ENCODE assay signal across 33 cellular contexts in the genomic region with DNA sequence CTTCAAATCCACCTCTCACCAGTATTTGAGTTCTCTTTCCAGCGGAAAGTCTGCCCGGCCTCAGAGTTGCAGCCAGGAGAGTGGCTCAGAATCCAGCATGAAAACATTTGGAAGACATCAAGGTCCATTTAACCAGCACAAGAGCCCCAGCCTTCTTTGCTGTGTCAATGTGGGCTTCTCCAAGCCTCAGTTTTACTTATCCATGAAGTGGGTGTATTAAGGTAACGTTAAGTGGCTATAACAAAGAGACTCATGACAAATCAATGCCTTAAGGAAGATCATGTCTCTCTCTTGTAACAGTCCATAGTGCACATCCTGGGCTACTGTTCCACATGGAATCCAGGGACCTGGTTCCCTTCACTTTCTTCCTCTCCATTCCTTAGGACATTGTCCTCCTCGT. TPM values are rescaled to one million over a fixed set of nuclear protein-coding genes. Genes with fewer than 3 reads are reported as not detected.
"Had no signal": no experiment of that assay in that cellular context is flagged by ENCODE, and none has a peak within 500 bp of the region (broad histone marks: within the 10 kb centered on the region; RNA-seq: fewer than 3 reads in every experiment).

No MANE protein-coding gene starts in this region.

- H2AFZ ChIP-seq: neural progenitor cell, parathyroid adenoma had no signal

- H3K79me2 ChIP-seq: parathyroid adenoma had no signal

- H3K9me3 ChIP-seq: ovary, psoas muscle, spleen, suprapubic skin, testis, tibial artery, transverse colon, upper lobe of right lung, uterus had no signal

- H3K27me3 ChIP-seq: neural progenitor cell, ovary, testis, transverse colon, upper lobe of right lung, uterus had no signal

- H3K4me2 ChIP-seq: neural progenitor cell, smooth muscle cell had no signal

- DNase-seq: naive thymus-derived CD4-positive, alpha-beta T cell; occipital lobe; ovary; psoas muscle; right cardiac atrium; stimulated activated CD4-positive, alpha-beta T cell treated with anti-CD3 and anti-CD28 coated beads, Interleukin-12 subunit alpha, Interleukin-12 subunit beta, amount 100 ng/mL, for 4 hours; stimulated activated CD4-positive, alpha-beta T cell treated with anti-CD3 and anti-CD28 coated beads, Interleukin-1b, Interleukin-23, amount 100 ng/mL, for 48 hours; stimulated activated CD4-positive, alpha-beta T cell treated with anti-CD3 and anti-CD28 coated beads, Interleukin-4, amount 100 ng/mL, for 1 hour; stimulated activated CD4-positive, alpha-beta T cell treated with anti-CD3 and anti-CD28 coated beads, Interleukin-4, amount 100 ng/mL, for 4 hours; stimulated activated CD8-positive, alpha-beta memory T cell treated with anti-CD3 and anti-CD28 coated beads, Interleukin-4, amount 100 ng/mL, for 48 hours; stimulated activated naive CD4-positive, alpha-beta T cell; stimulated activated naive CD8-positive, alpha-beta T cell treated with anti-CD3 and anti-CD28 coated beads, Interleukin-15, amount 100 ng/mL, for 72 hours; stimulated activated naive CD8-positive, alpha-beta T cell treated with anti-CD3 and anti-CD28 coated beads, Interleukin-15, Interleukin-2, amounts not matched to agents 100 U/mL and 50 U/mL, for 24 hours; substantia nigra; testis; tibial artery; transverse colon; upper lobe of right lung; uterus had no signal

- H3K27ac ChIP-seq: neural progenitor cell, ovary, parathyroid adenoma, psoas muscle, skin epidermis, spleen, suprapubic skin, testis, tibial artery, transverse colon, upper lobe of right lung, uterus had no signal

- H3K36me3 ChIP-seq: neural progenitor cell, ovary, spleen, suprapubic skin, tibial artery, transverse colon, upper lobe of right lung, uterus had no signal

- H3K4me1 ChIP-seq: neural progenitor cell, parathyroid adenoma, spleen, suprapubic skin, testis, tibial artery, transverse colon, upper lobe of right lung, uterus had no signal

- H3K4me3 ChIP-seq: neural progenitor cell, ovary, psoas muscle, skin epidermis, smooth muscle cell, spleen, suprapubic skin, testis, tibial artery, transverse colon, upper lobe of right lung, uterus had no signal

- H3K9ac ChIP-seq: neural progenitor cell, parathyroid adenoma had no signal

- ATAC-seq: naive thymus-derived CD4-positive, alpha-beta T cell; psoas muscle; right cardiac atrium; sciatic nerve; stimulated activated memory B cell treated with anti-CD40 and anti-IgM and Interleukin-4, amounts not matched to agents 10 μg/mL and 1 μg/mL and 100 μg/mL, for 72 hours; stimulated activated naive CD8-positive, alpha-beta T cell treated with anti-CD3 and anti-CD28 coated beads, Interleukin-15, amount 100 ng/mL, for 72 hours; stimulated activated naive CD8-positive, alpha-beta T cell treated with anti-CD3 and anti-CD28 coated beads, Interleukin-15, Interleukin-2, amounts not matched to agents 100 U/mL and 50 U/mL, for 24 hours; upper lobe of right lung had no signal

RNA-seq across cellular contexts. Expression of a gene that starts 1.0 kb away (rescaled TPM):
- total RNA-seq: naive thymus-derived CD4-positive, alpha-beta T cell; occipital lobe; osteoblast; ovary; progenitor cell of endocrine pancreas; psoas muscle; renal cortical epithelial cell; right cardiac atrium; sciatic nerve; smooth muscle cell; spleen; suprapubic skin; transverse colon; upper lobe of right lung; urinary bladder; uterus had no signal
- polyA plus RNA-seq: naive thymus-derived CD4-positive, alpha-beta T cell; neural cell; ovary; psoas muscle; right cardiac atrium; smooth muscle cell; spleen; thymus; urinary bladder had no signal

RNA-seq across cellular contexts. Expression of a gene that starts 59.6 kb away (rescaled TPM):
- total RNA-seq: naive thymus-derived CD4-positive, alpha-beta T cell; osteoblast; progenitor cell of endocrine pancreas; renal cortical epithelial cell; right cardiac atrium; spleen; transverse colon; upper lobe of right lung had no signal
- polyA plus RNA-seq: naive thymus-derived CD4-positive, alpha-beta T cell; right cardiac atrium; smooth muscle cell had no signal
